ENCODE assay signal across 18 cellular contexts in genomic region chr17:6472517-6472916, GRCh38. TPM values are rescaled to one million over a fixed set of nuclear protein-coding genes. Genes with fewer than 3 reads are reported as not detected.
"Had no signal": no experiment of that assay in that cellular context is flagged by ENCODE, and none has a peak within 500 bp of the region (broad histone marks: within the 10 kb centered on the region; RNA-seq: fewer than 3 reads in every experiment).

No MANE protein-coding gene starts in this region.

- H3K27me3 ChIP-seq: colonic mucosa, dorsolateral prefrontal cortex, gastroesophageal sphincter, sigmoid colon, thyroid gland, upper lobe of right lung had no signal

- H3K4me3 ChIP-seq: colonic mucosa, dorsolateral prefrontal cortex, gastroesophageal sphincter, sigmoid colon, smooth muscle cell, thyroid gland, upper lobe of right lung had no signal

- H3K27ac Mint-ChIP-seq: activated CD4-positive, alpha-beta memory T cell treated with anti-CD3 and anti-CD28 coated beads, Interleukin-2, amount 10 ng/mL, durations not matched to agents 7 days and 5 days; activated CD4-positive, alpha-beta T cell treated with anti-CD3 and anti-CD28 coated beads, Interleukin-2, amount 10 ng/mL, durations not matched to agents 24 days and 14 days; activated naive CD4-positive, alpha-beta T cell treated with anti-CD3 and anti-CD28 coated beads, Interleukin-2, amount 10 ng/mL, durations not matched to agents 7 days and 5 days; activated T-cell treated with anti-CD3 and anti-CD28 coated beads, Interleukin-2, amount 50 U/mL, for 72 hours; T-helper 17 cell had no signal

- H3K27ac ChIP-seq: colonic mucosa, thyroid gland, upper lobe of right lung had no signal

- H3K27me3 Mint-ChIP-seq: activated CD4-positive, alpha-beta memory T cell treated with anti-CD3 and anti-CD28 coated beads, Interleukin-2, amount 10 ng/mL, durations not matched to agents 7 days and 5 days had no signal

- H3K4me1 ChIP-seq: colonic mucosa, thyroid gland, upper lobe of right lung had no signal

- H3K4me3 Mint-ChIP-seq: activated CD4-positive, alpha-beta memory T cell treated with anti-CD3 and anti-CD28 coated beads, Interleukin-2, amount 10 ng/mL, durations not matched to agents 7 days and 5 days; activated CD4-positive, alpha-beta T cell treated with anti-CD3 and anti-CD28 coated beads, Interleukin-2, amount 10 ng/mL, durations not matched to agents 24 days and 14 days; activated naive CD4-positive, alpha-beta T cell treated with anti-CD3 and anti-CD28 coated beads, Interleukin-2, amount 10 ng/mL, durations not matched to agents 7 days and 5 days; activated T-cell treated with anti-CD3 and anti-CD28 coated beads, Interleukin-2, amount 50 U/mL, for 72 hours; nephron progenitor cell; T-helper 17 cell had no signal

- H3K36me3 ChIP-seq: colonic mucosa, thyroid gland, upper lobe of right lung had no signal

- FAIRE-seq: bronchial epithelial cell had no signal

- H3K9me3 ChIP-seq: colonic mucosa, gastroesophageal sphincter, sigmoid colon, thyroid gland, upper lobe of right lung had no signal

- H3K4me1 Mint-ChIP-seq: activated CD4-positive, alpha-beta memory T cell treated with anti-CD3 and anti-CD28 coated beads, Interleukin-2, amount 10 ng/mL, durations not matched to agents 7 days and 5 days; activated naive CD4-positive, alpha-beta T cell treated with anti-CD3 and anti-CD28 coated beads, Interleukin-2, amount 10 ng/mL, durations not matched to agents 7 days and 5 days had no signal

- H3K36me3 Mint-ChIP-seq: activated naive CD4-positive, alpha-beta T cell treated with anti-CD3 and anti-CD28 coated beads, Interleukin-2, amount 10 ng/mL, durations not matched to agents 7 days and 5 days had no signal

- H3K9me3 Mint-ChIP-seq: activated CD4-positive, alpha-beta memory T cell treated with anti-CD3 and anti-CD28 coated beads, Interleukin-2, amount 10 ng/mL, durations not matched to agents 7 days and 5 days; activated CD4-positive, alpha-beta T cell treated with anti-CD3 and anti-CD28 coated beads, Interleukin-2, amount 10 ng/mL, durations not matched to agents 24 days and 14 days; activated naive CD4-positive, alpha-beta T cell treated with anti-CD3 and anti-CD28 coated beads, Interleukin-2, amount 10 ng/mL, durations not matched to agents 7 days and 5 days; activated T-cell treated with anti-CD3 and anti-CD28 coated beads, Interleukin-2, amount 50 U/mL, for 72 hours had no signal

RNA-seq across cellular contexts. Expression of gene PIMREG, which starts 28.3 kb away (rescaled TPM):
- total RNA-seq: mononuclear cell, sigmoid colon, T-helper 17 cell, thyroid gland had no signal

RNA-seq across cellular contexts. Expression of gene AIPL1, which starts 37.6 kb away (rescaled TPM):
- total RNA-seq: activated CD4-positive, alpha-beta memory T cell treated with anti-CD3 and anti-CD28 coated beads, Interleukin-2, amount 10 ng/mL, durations not matched to agents 7 days and 5 days; activated CD4-positive, alpha-beta T cell treated with anti-CD3 and anti-CD28 coated beads, Interleukin-2, amount 10 ng/mL, durations not matched to agents 24 days and 14 days; activated T-cell treated with anti-CD3 and anti-CD28 coated beads, Interleukin-2, amount 50 U/mL, for 72 hours; bronchial epithelial cell; colonic mucosa; gastroesophageal sphincter; left cardiac atrium; liver; occipital lobe; sigmoid colon; smooth muscle cell; T-helper 17 cell; thyroid gland; upper lobe of right lung had no signal
- polyA plus RNA-seq: liver, sigmoid colon, smooth muscle cell had no signal
